2 cellular contexts compared by ENCODE assay signal in the genomic region with DNA sequence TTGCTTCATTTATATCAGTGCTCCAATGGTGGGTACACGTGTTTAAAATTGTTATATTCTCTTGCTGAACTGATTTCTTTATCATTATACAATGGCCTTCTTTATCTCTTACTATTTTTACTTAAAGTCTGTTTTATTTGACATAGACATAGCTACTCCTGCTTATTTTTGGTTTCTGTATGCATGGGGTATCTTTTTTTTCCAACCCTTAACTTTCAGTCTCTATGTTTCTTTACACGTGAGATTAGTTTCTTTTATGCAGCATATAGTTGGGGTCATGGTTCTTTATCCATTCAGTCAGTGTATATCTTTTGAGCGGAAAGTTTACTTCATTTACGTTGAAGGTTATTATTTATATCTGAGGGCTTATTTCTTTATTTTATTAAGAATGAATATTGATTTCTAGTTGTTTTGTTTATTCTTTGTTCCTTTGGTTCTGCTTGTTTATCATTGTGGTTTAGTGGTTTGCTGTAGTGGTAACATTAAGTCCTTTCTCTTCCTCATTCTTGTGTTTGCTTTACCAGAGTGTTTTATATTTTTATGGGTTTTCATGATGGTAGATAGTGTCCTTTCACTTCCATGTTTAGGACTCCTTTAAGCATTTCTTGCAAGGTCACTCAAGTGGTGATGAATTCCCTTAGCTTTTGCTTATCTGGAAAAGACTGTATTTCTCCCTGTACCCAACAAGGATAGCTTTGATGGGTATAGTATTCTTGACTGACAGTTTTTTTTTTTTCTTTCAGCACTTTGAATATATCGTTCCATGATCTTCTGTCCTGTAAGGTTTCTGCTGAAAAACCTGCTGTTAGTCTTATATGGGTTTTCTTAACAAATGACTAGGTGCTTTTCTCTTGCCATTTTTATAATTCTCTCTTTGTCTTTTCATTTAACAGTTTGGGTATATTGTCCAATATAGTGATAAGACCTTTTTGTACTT.
TF ChIP-seq lines count a peak whose summit lies in the region.

No MANE protein-coding gene starts in this region.

TF ChIP-seq in SK-N-SH, 30 proteins besides CTCF, POLR2A, EP300 and RAD21 (continued from another document):
- TF ChIP-seq, protein P1, sequence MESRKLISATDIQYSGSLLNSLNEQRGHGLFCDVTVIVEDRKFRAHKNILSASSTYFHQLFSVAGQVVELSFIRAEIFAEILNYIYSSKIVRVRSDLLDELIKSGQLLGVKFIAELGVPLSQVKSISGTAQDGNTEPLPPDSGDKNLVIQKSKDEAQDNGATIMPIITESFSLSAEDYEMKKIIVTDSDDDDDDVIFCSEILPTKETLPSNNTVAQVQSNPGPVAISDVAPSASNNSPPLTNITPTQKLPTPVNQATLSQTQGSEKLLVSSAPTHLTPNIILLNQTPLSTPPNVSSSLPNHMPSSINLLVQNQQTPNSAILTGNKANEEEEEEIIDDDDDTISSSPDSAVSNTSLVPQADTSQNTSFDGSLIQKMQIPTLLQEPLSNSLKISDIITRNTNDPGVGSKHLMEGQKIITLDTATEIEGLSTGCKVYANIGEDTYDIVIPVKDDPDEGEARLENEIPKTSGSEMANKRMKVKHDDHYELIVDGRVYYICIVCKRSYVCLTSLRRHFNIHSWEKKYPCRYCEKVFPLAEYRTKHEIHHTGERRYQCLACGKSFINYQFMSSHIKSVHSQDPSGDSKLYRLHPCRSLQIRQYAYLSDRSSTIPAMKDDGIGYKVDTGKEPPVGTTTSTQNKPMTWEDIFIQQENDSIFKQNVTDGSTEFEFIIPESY (IDR thresholded peaks at IDR 0.05; ENCODE audit: borderline replicate concordance, low read depth) = no peak
- TF ChIP-seq CHD2 (IDR thresholded peaks at IDR 0.05; ENCODE audit: low read length, partially characterized antibody) (no peak), RFX5 (IDR thresholded peaks at IDR 0.05; ENCODE audit: low read length) (no peak), SIN3A (IDR thresholded peaks at IDR 0.05; ENCODE audit: borderline replicate concordance, low read depth, low read length) (no peak), GATA2 (CRISPR knock-in tag; IDR thresholded peaks at IDR 0.05) (no peak), ELF1 (IDR thresholded peaks at IDR 0.05) (no peak), NRF1 (IDR thresholded peaks at IDR 0.05; ENCODE audit: low read depth, low read length) (no peak), RCOR1 (IDR thresholded peaks at IDR 0.05; ENCODE audit: low read length) (no peak)
- TF ChIP-seq, protein P2, sequence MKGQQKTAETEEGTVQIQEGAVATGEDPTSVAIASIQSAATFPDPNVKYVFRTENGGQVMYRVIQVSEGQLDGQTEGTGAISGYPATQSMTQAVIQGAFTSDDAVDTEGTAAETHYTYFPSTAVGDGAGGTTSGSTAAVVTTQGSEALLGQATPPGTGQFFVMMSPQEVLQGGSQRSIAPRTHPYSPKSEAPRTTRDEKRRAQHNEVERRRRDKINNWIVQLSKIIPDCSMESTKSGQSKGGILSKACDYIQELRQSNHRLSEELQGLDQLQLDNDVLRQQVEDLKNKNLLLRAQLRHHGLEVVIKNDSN (IDR thresholded peaks at IDR 0.05; ENCODE audit: borderline replicate concordance, low read depth) = no peak

TF ChIP-seq in GM23338, 12 proteins besides CTCF, POLR2A, EP300 and RAD21 (continued from another document):
- TF ChIP-seq, protein P3, sequence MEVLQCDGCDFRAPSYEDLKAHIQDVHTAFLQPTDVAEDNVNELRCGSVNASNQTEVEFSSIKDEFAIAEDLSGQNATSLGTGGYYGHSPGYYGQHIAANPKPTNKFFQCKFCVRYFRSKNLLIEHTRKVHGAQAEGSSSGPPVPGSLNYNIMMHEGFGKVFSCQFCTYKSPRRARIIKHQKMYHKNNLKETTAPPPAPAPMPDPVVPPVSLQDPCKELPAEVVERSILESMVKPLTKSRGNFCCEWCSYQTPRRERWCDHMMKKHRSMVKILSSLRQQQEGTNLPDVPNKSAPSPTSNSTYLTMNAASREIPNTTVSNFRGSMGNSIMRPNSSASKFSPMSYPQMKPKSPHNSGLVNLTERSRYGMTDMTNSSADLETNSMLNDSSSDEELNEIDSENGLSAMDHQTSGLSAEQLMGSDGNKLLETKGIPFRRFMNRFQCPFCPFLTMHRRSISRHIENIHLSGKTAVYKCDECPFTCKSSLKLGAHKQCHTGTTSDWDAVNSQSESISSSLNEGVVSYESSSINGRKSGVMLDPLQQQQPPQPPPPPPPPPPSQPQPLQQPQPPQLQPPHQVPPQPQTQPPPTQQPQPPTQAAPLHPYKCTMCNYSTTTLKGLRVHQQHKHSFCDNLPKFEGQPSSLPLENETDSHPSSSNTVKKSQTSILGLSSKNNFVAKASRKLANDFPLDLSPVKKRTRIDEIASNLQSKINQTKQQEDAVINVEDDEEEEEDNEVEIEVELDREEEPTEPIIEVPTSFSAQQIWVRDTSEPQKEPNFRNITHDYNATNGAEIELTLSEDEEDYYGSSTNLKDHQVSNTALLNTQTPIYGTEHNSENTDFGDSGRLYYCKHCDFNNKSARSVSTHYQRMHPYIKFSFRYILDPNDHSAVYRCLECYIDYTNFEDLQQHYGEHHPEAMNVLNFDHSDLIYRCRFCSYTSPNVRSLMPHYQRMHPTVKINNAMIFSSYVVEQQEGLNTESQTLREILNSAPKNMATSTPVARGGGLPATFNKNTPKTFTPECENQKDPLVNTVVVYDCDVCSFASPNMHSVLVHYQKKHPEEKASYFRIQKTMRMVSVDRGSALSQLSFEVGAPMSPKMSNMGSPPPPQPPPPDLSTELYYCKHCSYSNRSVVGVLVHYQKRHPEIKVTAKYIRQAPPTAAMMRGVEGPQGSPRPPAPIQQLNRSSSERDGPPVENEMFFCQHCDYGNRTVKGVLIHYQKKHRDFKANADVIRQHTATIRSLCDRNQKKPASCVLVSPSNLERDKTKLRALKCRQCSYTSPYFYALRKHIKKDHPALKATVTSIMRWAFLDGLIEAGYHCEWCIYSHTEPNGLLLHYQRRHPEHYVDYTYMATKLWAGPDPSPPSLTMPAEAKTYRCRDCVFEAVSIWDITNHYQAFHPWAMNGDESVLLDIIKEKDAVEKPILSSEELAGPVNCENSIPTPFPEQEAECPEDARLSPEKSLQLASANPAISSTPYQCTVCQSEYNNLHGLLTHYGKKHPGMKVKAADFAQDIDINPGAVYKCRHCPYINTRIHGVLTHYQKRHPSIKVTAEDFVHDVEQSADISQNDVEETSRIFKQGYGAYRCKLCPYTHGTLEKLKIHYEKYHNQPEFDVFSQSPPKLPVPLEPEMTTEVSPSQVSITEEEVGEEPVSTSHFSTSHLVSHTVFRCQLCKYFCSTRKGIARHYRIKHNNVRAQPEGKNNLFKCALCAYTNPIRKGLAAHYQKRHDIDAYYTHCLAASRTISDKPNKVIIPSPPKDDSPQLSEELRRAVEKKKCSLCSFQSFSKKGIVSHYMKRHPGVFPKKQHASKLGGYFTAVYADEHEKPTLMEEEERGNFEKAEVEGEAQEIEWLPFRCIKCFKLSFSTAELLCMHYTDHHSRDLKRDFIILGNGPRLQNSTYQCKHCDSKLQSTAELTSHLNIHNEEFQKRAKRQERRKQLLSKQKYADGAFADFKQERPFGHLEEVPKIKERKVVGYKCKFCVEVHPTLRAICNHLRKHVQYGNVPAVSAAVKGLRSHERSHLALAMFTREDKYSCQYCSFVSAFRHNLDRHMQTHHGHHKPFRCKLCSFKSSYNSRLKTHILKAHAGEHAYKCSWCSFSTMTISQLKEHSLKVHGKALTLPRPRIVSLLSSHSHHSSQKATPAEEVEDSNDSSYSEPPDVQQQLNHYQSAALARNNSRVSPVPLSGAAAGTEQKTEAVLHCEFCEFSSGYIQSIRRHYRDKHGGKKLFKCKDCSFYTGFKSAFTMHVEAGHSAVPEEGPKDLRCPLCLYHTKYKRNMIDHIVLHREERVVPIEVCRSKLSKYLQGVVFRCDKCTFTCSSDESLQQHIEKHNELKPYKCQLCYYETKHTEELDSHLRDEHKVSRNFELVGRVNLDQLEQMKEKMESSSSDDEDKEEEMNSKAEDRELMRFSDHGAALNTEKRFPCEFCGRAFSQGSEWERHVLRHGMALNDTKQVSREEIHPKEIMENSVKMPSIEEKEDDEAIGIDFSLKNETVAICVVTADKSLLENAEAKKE (CRISPR knock-in tag; IDR thresholded peaks at IDR 0.05) = no peak
- TF ChIP-seq, protein P4, sequence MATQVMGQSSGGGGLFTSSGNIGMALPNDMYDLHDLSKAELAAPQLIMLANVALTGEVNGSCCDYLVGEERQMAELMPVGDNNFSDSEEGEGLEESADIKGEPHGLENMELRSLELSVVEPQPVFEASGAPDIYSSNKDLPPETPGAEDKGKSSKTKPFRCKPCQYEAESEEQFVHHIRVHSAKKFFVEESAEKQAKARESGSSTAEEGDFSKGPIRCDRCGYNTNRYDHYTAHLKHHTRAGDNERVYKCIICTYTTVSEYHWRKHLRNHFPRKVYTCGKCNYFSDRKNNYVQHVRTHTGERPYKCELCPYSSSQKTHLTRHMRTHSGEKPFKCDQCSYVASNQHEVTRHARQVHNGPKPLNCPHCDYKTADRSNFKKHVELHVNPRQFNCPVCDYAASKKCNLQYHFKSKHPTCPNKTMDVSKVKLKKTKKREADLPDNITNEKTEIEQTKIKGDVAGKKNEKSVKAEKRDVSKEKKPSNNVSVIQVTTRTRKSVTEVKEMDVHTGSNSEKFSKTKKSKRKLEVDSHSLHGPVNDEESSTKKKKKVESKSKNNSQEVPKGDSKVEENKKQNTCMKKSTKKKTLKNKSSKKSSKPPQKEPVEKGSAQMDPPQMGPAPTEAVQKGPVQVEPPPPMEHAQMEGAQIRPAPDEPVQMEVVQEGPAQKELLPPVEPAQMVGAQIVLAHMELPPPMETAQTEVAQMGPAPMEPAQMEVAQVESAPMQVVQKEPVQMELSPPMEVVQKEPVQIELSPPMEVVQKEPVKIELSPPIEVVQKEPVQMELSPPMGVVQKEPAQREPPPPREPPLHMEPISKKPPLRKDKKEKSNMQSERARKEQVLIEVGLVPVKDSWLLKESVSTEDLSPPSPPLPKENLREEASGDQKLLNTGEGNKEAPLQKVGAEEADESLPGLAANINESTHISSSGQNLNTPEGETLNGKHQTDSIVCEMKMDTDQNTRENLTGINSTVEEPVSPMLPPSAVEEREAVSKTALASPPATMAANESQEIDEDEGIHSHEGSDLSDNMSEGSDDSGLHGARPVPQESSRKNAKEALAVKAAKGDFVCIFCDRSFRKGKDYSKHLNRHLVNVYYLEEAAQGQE (IDR thresholded peaks at IDR 0.05; ENCODE audit: unreplicated experiment) = no peak
- no peak for TF ChIP-seq NANOG (IDR thresholded peaks at IDR 0.05; ENCODE audit: borderline replicate concordance)
- no peak for TF ChIP-seq EZH2 (IDR thresholded peaks at IDR 0.05; ENCODE audit: low read depth, unreplicated experiment)
- TF ChIP-seq ZNF114 (CRISPR knock-in tag; IDR thresholded peaks at IDR 0.05) = no peak
- no peak for TF ChIP-seq EZH2phosphoT487 (IDR thresholded peaks at IDR 0.05; ENCODE audit: unreplicated experiment)
TF ChIP-seq in GM23338: peak in this region for 0.
